In the genomic region with DNA sequence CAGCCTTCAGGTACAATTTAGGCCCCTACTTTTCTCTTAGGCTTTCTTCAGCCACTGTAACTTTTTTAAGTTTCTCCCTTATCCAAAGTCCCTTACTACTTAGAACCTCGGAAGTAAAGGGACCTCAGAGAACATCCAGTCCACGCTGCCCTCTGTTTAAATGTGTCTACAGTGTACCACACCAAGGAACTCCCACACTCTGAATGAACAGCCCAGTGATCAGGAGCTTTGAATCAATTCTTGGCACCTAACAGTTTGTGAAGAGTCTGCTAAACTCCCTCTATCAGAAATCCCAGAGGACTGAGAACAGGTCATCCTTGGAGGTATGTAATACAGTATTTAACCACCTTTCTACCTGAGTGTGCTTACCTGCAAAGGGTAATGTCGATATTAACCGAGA, we compare ENCODE assay signal across 19 cellular contexts. TPM values are rescaled to one million over a fixed set of nuclear protein-coding genes. Genes with fewer than 3 reads are reported as not detected.
DNase-seq lines count a peak whose midpoint lies in the region; ATAC-seq and TF ChIP-seq lines count a peak whose summit lies in the region.
"Had no signal": no experiment of that assay in that cellular context is flagged by ENCODE, and none has a peak within 500 bp of the region (broad histone marks: within the 10 kb centered on the region; RNA-seq: fewer than 3 reads in every experiment).

No MANE protein-coding gene starts in this region.

- in situ Hi-C loops in HAP-1 (cut with MboI; ENCODE audit: low sequenced_read_pairs), result no loop called here

- 91 to 92% methylated on average over 4 of the region's 4 CpGs for WGBS in body of pancreas, 2 donors

- ATAC-seq in central memory CD8-positive, alpha-beta T cell (replicated peaks; ENCODE audit: extremely low read depth, poor library complexity, severe bottlenecking), result no peak
- ATAC-seq in stimulated activated memory B cell treated with anti-CD40 and anti-IgM and Interleukin-4, amounts not matched to agents 10 μg/mL and 1 μg/mL and 100 μg/mL, for 72 hours, result no peak
- no peak for ATAC-seq in body of pancreas
- ATAC-seq: left lung, right cardiac atrium had no signal

- H3K79me2 ChIP-seq in Karpas-422 (ENCODE audit: low read length), result no peaks in the 10 kb centered on the region

- peaks cover 7% of the 10 kb centered on the region for H3K9me3 Mint-ChIP-seq in activated naive CD4-positive, alpha-beta T cell treated with anti-CD3 and anti-CD28 coated beads, Interleukin-2, amount 50 U/mL, for 24 hours
- no peaks in the 10 kb centered on the region for H3K9me3 Mint-ChIP-seq in central memory CD8-positive, alpha-beta T cell
- H3K9me3 Mint-ChIP-seq in stimulated activated memory B cell treated with anti-CD40 and anti-IgM and Interleukin-4, amounts not matched to agents 10 μg/mL and 1 μg/mL and 100 μg/mL, for 72 hours, result peaks cover 4% of the 10 kb centered on the region

- peak overlapping the region; percentile 56 for H3K4me3 Mint-ChIP-seq in activated naive CD4-positive, alpha-beta T cell treated with anti-CD3 and anti-CD28 coated beads, Interleukin-2, amount 50 U/mL, for 24 hours
- peak overlapping the region; percentile 25 for H3K4me3 Mint-ChIP-seq in central memory CD8-positive, alpha-beta T cell
- H3K4me3 Mint-ChIP-seq in stimulated activated memory B cell treated with anti-CD40 and anti-IgM and Interleukin-4, amounts not matched to agents 10 μg/mL and 1 μg/mL and 100 μg/mL, for 72 hours, result peak overlapping the region; percentile 75

- intact Hi-C loops in body of pancreas (cut with DNase I), result no loop called here

- peaks cover 9% of the 10 kb centered on the region for H3K36me3 Mint-ChIP-seq in activated naive CD4-positive, alpha-beta T cell treated with anti-CD3 and anti-CD28 coated beads, Interleukin-2, amount 50 U/mL, for 24 hours
- peaks cover 3% of the 10 kb centered on the region for H3K36me3 Mint-ChIP-seq in central memory CD8-positive, alpha-beta T cell (ENCODE audit: insufficient read depth)
- peaks cover 14% of the 10 kb centered on the region for H3K36me3 Mint-ChIP-seq in stimulated activated memory B cell treated with anti-CD40 and anti-IgM and Interleukin-4, amounts not matched to agents 10 μg/mL and 1 μg/mL and 100 μg/mL, for 72 hours

- no peak overlapping the region for H3K4me3 ChIP-seq in Karpas-422 (ENCODE audit: low read length)
- H3K4me3 ChIP-seq in HAP-1, result no peak overlapping the region
- H3K4me3 ChIP-seq in body of pancreas, result no peak overlapping the region
- H3K4me3 ChIP-seq: left lung, SJSA1, stomach, upper lobe of left lung had no signal

- no peak for TF ChIP-seq CTCF in body of pancreas (IDR thresholded peaks at IDR 0.05)

- H3K4me1 Mint-ChIP-seq in activated naive CD4-positive, alpha-beta T cell treated with anti-CD3 and anti-CD28 coated beads, Interleukin-2, amount 50 U/mL, for 24 hours, result peaks cover 69% of the 10 kb centered on the region
- peaks cover 50% of the 10 kb centered on the region for H3K4me1 Mint-ChIP-seq in central memory CD8-positive, alpha-beta T cell
- peaks cover 85% of the 10 kb centered on the region for H3K4me1 Mint-ChIP-seq in stimulated activated memory B cell treated with anti-CD40 and anti-IgM and Interleukin-4, amounts not matched to agents 10 μg/mL and 1 μg/mL and 100 μg/mL, for 72 hours

- H3K4me2 ChIP-seq in Karpas-422 (ENCODE audit: low read depth, low read length, poor library complexity, severe bottlenecking), result peak overlapping the region; percentile 64

- no peaks in the 10 kb centered on the region for H4K20me1 ChIP-seq in Karpas-422 (ENCODE audit: insufficient read depth, low read depth, low read length)

- no peaks in the 10 kb centered on the region for H3K9me3 ChIP-seq in Karpas-422 (ENCODE audit: low read length)
- no peaks in the 10 kb centered on the region for H3K9me3 ChIP-seq in HAP-1
- H3K9me3 ChIP-seq in body of pancreas, result no peaks in the 10 kb centered on the region
- H3K9me3 ChIP-seq: left lung, upper lobe of left lung had no signal

- H3K27me3 Mint-ChIP-seq in activated naive CD4-positive, alpha-beta T cell treated with anti-CD3 and anti-CD28 coated beads, Interleukin-2, amount 50 U/mL, for 24 hours, result no peaks in the 10 kb centered on the region
- no peaks in the 10 kb centered on the region for H3K27me3 Mint-ChIP-seq in central memory CD8-positive, alpha-beta T cell
- no peaks in the 10 kb centered on the region for H3K27me3 Mint-ChIP-seq in stimulated activated memory B cell treated with anti-CD40 and anti-IgM and Interleukin-4, amounts not matched to agents 10 μg/mL and 1 μg/mL and 100 μg/mL, for 72 hours

- no peaks in the 10 kb centered on the region for H3K36me3 ChIP-seq in Karpas-422 (ENCODE audit: insufficient read depth, low read length)
- no peaks in the 10 kb centered on the region for H3K36me3 ChIP-seq in HAP-1 (replicated peaks)
- H3K36me3 ChIP-seq in body of pancreas (replicated peaks in 1 of 2; ENCODE audit: insufficient read depth in 1 of 2, low read depth in 2 of 2), result no peaks in the 10 kb centered on the region
- H3K36me3 ChIP-seq: left lung, SJSA1, stomach, upper lobe of left lung had no signal

- no peaks in the 10 kb centered on the region for H3K9me2 ChIP-seq in Karpas-422 (replicated peaks; ENCODE audit: insufficient read depth, low read length)

- H3K27ac ChIP-seq in Karpas-422 (ENCODE audit: low read length) (no peak overlapping the region), body of pancreas (no peak overlapping the region)
- H3K27ac ChIP-seq: left lung, SJSA1, stomach, upper lobe of left lung had no signal

- DNase-seq in activated naive CD4-positive, alpha-beta T cell treated with anti-CD3 and anti-CD28 coated beads, Interleukin-2, amount 50 U/mL, for 16 hours, result no peak
- DNase-seq in Karpas-422, result no peak
- DNase-seq in central memory CD8-positive, alpha-beta T cell (ENCODE audit: low spot score in 2 of 2), result no peak
- no peak for DNase-seq in ureter (ENCODE audit: low spot score)
- no peak for DNase-seq in HAP-1 (ENCODE audit: low spot score in 2 of 2)
- no peak for DNase-seq in body of pancreas
- DNase-seq: activated CD4-positive, alpha-beta T cell treated with anti-CD3 and anti-CD28 coated beads for 4 hours; amniotic stem cell; effector CD4-positive, alpha-beta T cell; left lung; NCI-H1436 treated with DMSO at 0.1 percent for 48 hours; NCI-H774; right cardiac atrium; stomach; T1000; upper lobe of left lung had no signal

- H3K27ac Mint-ChIP-seq in activated naive CD4-positive, alpha-beta T cell treated with anti-CD3 and anti-CD28 coated beads, Interleukin-2, amount 50 U/mL, for 24 hours, result peak overlapping the region; percentile 49
- H3K27ac Mint-ChIP-seq in central memory CD8-positive, alpha-beta T cell (ENCODE audit: low read depth), result peak overlapping the region; percentile 91
- H3K27ac Mint-ChIP-seq in stimulated activated memory B cell treated with anti-CD40 and anti-IgM and Interleukin-4, amounts not matched to agents 10 μg/mL and 1 μg/mL and 100 μg/mL, for 72 hours, result peak overlapping the region; percentile 82

- no peak for TF ChIP-seq POLR2A in body of pancreas (IDR thresholded peaks at IDR 0.05)

- H3K9ac ChIP-seq in Karpas-422 (ENCODE audit: low read length), result no peak overlapping the region

- H2AFZ ChIP-seq in Karpas-422 (ENCODE audit: low read length), result no peak overlapping the region

- H3K4me1 ChIP-seq in Karpas-422 (ENCODE audit: low read length), result peaks cover 78% of the 10 kb centered on the region
- H3K4me1 ChIP-seq in HAP-1, result no peaks in the 10 kb centered on the region
- H3K4me1 ChIP-seq in body of pancreas, result no peaks in the 10 kb centered on the region
- H3K4me1 ChIP-seq: SJSA1, stomach had no signal

- H3K27me3 ChIP-seq in Karpas-422 (ENCODE audit: low read length) (no peaks in the 10 kb centered on the region), HAP-1 (ENCODE audit: low read depth) (no peaks in the 10 kb centered on the region), body of pancreas (no peaks in the 10 kb centered on the region)
- H3K27me3 ChIP-seq: left lung, SJSA1, stomach, upper lobe of left lung had no signal

RNA-seq across cellular contexts. Expression of a gene that starts 11.6 kb away (rescaled TPM):
- 21.7 and 35.3 TPM in 2 replicates for total RNA-seq in Karpas-422 (2014; rRNA removed; shearing (Covaris generic); ENCODE audit: low replicate concordance)
- total RNA-seq in ureter (27.5 TPM), body of pancreas (10 to 100 TPM in 1 of 2 donors, 1 to 10 TPM in 1; 9.6 to 14.5 TPM)

RNA-seq across cellular contexts. Expression of a gene that starts 30.8 kb away (rescaled TPM):
- total RNA-seq in Karpas-422 (2014; rRNA removed; shearing (Covaris generic); ENCODE audit: low replicate concordance), result 0.40 and 0.48 TPM in 2 replicates
- total RNA-seq in ureter (0.16 TPM), body of pancreas (under 1 TPM in 1 of 2 donors, not detected in 1; 0.26 TPM)

Comparison
In these comparisons a context has a peak if more than half of its experiments do, and no peak if none do; other contexts are left out.
1. H3K4me3 Mint-ChIP-seq: peak in every context shown above with its lines; median percentile 75 in stimulated activated memory B cell treated with anti-CD40 and anti-IgM and Interleukin-4, amounts not matched to agents 10 μg/mL and 1 μg/mL and 100 μg/mL, for 72 hours; 56 in activated naive CD4-positive, alpha-beta T cell treated with anti-CD3 and anti-CD28 coated beads, Interleukin-2, amount 50 U/mL, for 24 hours; 25 in central memory CD8-positive, alpha-beta T cell.